Comparison of ENCODE assay signal across 8 cellular contexts in the genomic region with DNA sequence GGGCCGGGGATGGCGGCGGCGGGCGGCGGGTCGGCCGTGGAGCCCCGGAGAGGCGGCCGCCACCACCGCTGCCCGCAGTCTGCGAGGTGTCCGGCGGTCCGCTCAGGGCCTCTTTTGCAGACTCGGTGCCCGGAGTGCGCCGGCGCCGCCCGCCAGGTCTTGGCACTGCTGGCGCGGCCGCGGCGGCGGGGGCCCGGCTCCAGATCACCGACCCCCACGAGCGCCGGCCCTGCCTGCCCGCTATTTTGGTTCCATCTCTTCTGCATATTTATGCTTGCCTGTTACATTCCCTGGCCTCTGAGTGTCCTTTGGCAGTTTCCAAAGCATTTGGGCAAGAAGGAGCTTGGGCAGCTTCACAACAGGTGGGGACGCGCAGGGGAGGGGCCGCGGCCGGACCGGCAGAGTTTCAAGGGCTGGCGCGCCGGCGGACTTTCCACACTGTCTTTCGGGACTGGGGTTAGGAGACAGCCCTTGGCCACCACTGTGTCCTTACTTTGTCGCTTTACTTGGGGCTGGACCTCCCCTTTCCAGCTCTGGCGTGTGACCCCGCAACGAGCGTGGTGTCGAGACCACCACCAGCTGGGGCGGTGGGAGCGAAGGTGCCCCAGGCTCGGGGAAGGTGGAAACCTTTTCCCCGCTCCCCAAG. TPM values are rescaled to one million over a fixed set of nuclear protein-coding genes. Genes with fewer than 3 reads are reported as not detected.
DNase-seq lines count a peak whose midpoint lies in the region; ATAC-seq and TF ChIP-seq lines count a peak whose summit lies in the region.

No MANE protein-coding gene starts in this region.

- peak overlapping the region; percentile 94 to 95 for H3K27ac ChIP-seq in left lung

- ATAC-seq in GM21723 (IDR thresholded peaks at IDR 0.05; ENCODE audit: unreplicated experiment) (peak; percentile 48), left lung (peak; percentile 37)
- ATAC-seq in activated CD4-positive, alpha-beta T cell treated with anti-CD3 and anti-CD28 coated beads for 36 hours: peak; percentile 22

- peak overlapping the region; percentile 92 for H3K4me3 ChIP-seq in Jurkat, Clone E6-1 (ENCODE audit: low read length)
- H3K4me3 ChIP-seq in choroid plexus epithelial cell (ENCODE audit: low read depth, low read length) (peak overlapping the region; percentile 78), left lung (peak overlapping the region; percentile 64 to 82)

- TF ChIP-seq CTCF in choroid plexus epithelial cell (conservative IDR thresholded peaks at IDR 0.05; ENCODE audit: low read depth, low read length): no peak
- no peak for TF ChIP-seq CTCF in left lung (IDR thresholded peaks at IDR 0.05)

- peak overlapping the region; percentile 77 for H3K9ac ChIP-seq in ES-I3 (ENCODE audit: low read depth, low read length)

- H3K36me3 ChIP-seq in ES-I3 (ENCODE audit: insufficient read depth, low read length): no peaks in the 10 kb centered on the region
- no peaks in the 10 kb centered on the region for H3K36me3 ChIP-seq in left lung

- CTCF ChIA-PET in activated CD4-positive, alpha-beta T cell treated with anti-CD3 and anti-CD28 coated beads for 36 hours (lab: Charles Lee): interaction anchor here (0.7 to 1.6 kb wide), 6 partner anchors 10 to 1209 kb away, joined by 3 to 8 read pairs (median 4); no protein-coding TSS in a partner anchor

- H3K9me3 Mint-ChIP-seq in activated CD4-positive, alpha-beta T cell treated with anti-CD3 and anti-CD28 coated beads for 36 hours (ENCODE audit: low read depth): no peaks in the 10 kb centered on the region

- peaks cover 24% of the 10 kb centered on the region for H3K36me3 Mint-ChIP-seq in activated CD4-positive, alpha-beta T cell treated with anti-CD3 and anti-CD28 coated beads for 36 hours (ENCODE audit: low read depth)

- POLR2A ChIA-PET in activated CD4-positive, alpha-beta T cell treated with anti-CD3 and anti-CD28 coated beads for 36 hours (lab: Charles Lee): no interaction called here

- peaks cover 62% of the 10 kb centered on the region for H3K4me1 Mint-ChIP-seq in activated CD4-positive, alpha-beta T cell treated with anti-CD3 and anti-CD28 coated beads for 36 hours

- intact Hi-C loops in activated CD4-positive, alpha-beta T cell treated with anti-CD3 and anti-CD28 coated beads for 36 hours (cut with DNase I, micrococcal nuclease): loop anchor here (1.0 to 10.0 kb wide), 15 partner anchors 33 to 1795 kb away; a partner anchor contains a TSS
- intact Hi-C loops in left lung (cut with DNase I): no loop called here

- H3K27ac Mint-ChIP-seq in activated CD4-positive, alpha-beta T cell treated with anti-CD3 and anti-CD28 coated beads for 36 hours: peak overlapping the region; percentile 98

- H3K9me3 ChIP-seq in ES-I3 (ENCODE audit: control insufficient read depth, insufficient read depth, low read length) (no peaks in the 10 kb centered on the region), left lung (no peaks in the 10 kb centered on the region)

- no peak for DNase-seq in Jurkat, Clone E6-1 (ENCODE audit: low read depth, low spot score)
- DNase-seq in activated CD4-positive, alpha-beta T cell treated with anti-CD3 and anti-CD28 coated beads for 36 hours: peak; percentile 56
- DNase-seq in choroid plexus epithelial cell (ENCODE audit: low read depth) (peak; percentile 33), left lung (peak; percentile 55 to 89), COLO829 (ENCODE audit: low spot score) (no peak)
- peak; percentile 28 to 35 for DNase-seq in stimulated activated CD4-positive, alpha-beta T cell treated with anti-CD3 and anti-CD28 coated beads, Interleukin-4, amount 100 ng/mL, for 48 hours (ENCODE audit: low read depth in 2 of 2)

- H3K4me3 Mint-ChIP-seq in activated CD4-positive, alpha-beta T cell treated with anti-CD3 and anti-CD28 coated beads for 36 hours: peak overlapping the region; percentile 90

- no peaks in the 10 kb centered on the region for H3K27me3 Mint-ChIP-seq in activated CD4-positive, alpha-beta T cell treated with anti-CD3 and anti-CD28 coated beads for 36 hours

- no peaks in the 10 kb centered on the region for H3K27me3 ChIP-seq in left lung

- H3K4me1 ChIP-seq in ES-I3 (ENCODE audit: insufficient read depth, low read length) (peaks cover 22% of the 10 kb centered on the region; the same call in 1 of the 2 replicates), left lung (peaks cover 25 to 54% of the 10 kb centered on the region in 2 donors)

RNA-seq across cellular contexts. Expression of a gene that starts 0.7 kb away (rescaled TPM):
- polyA plus RNA-seq in Jurkat, Clone E6-1 (2012; ENCODE audit: insufficient read depth, insufficient read length): 41.1 TPM
- total RNA-seq in activated CD4-positive, alpha-beta T cell treated with anti-CD3 and anti-CD28 coated beads for 36 hours: 10 to 100 TPM; 32.6 to 34.4 TPM
- 10 to 100 TPM; 42.9 to 60.4 TPM for total RNA-seq in left lung

Comparison
In these comparisons a context has a peak if more than half of its experiments do, and no peak if none do; other contexts are left out.
1. DNase-seq: peak in activated CD4-positive, alpha-beta T cell treated with anti-CD3 and anti-CD28 coated beads for 36 hours (single experiment), choroid plexus epithelial cell (single experiment), left lung (2 of 2) and stimulated activated CD4-positive, alpha-beta T cell treated with anti-CD3 and anti-CD28 coated beads, Interleukin-4, amount 100 ng/mL, for 48 hours (2 of 2); none in Jurkat, Clone E6-1 (single experiment) and COLO829 (single experiment).
2. intact Hi-C loops: an anchor here in activated CD4-positive, alpha-beta T cell treated with anti-CD3 and anti-CD28 coated beads for 36 hours (1.0 to 10.0 kb wide); none called in left lung.
3. Peak in every context shown above with its lines, with median percentiles within 50 percentile points of each other: ATAC-seq and H3K4me3 ChIP-seq.